Comparison of ENCODE assay signal across 1 cellular context in genomic region chr2:9738062-9738717, GRCh38.
TF ChIP-seq lines count a peak whose summit lies in the region.

No MANE protein-coding gene starts in this region.

TF ChIP-seq in GM23338, 12 proteins besides CTCF, POLR2A, EP300 and RAD21 (continued from another document):
- TF ChIP-seq ZNF462 (CRISPR knock-in tag; IDR thresholded peaks at IDR 0.05) (no peak), NANOG (IDR thresholded peaks at IDR 0.05; ENCODE audit: borderline replicate concordance) (no peak), ZNF114 (CRISPR knock-in tag; IDR thresholded peaks at IDR 0.05) (no peak), REST (IDR thresholded peaks at IDR 0.05; ENCODE audit: unreplicated experiment) (no peak), EZH2phosphoT487 (IDR thresholded peaks at IDR 0.05; ENCODE audit: unreplicated experiment) (no peak)
